In genomic region chr12:58917699-58918334, GRCh38 we compare ENCODE assay signal across 10 cellular contexts. TPM values are rescaled to one million over a fixed set of nuclear protein-coding genes. Genes with fewer than 3 reads are reported as not detected.
A peak's percentile ranks its signal among the peaks of the same experiment; 100 is the strongest.
DNase-seq lines count a peak whose midpoint lies in the region; ATAC-seq and TF ChIP-seq lines count a peak whose summit lies in the region.
"Had no signal": no experiment of that assay in that cellular context is flagged by ENCODE, and none has a peak within 500 bp of the region (broad histone marks: within the 10 kb centered on the region; RNA-seq: fewer than 3 reads in every experiment).

No MANE protein-coding gene starts in this region.

- peaks cover 42% of the 10 kb centered on the region for H3K4me1 Mint-ChIP-seq in endodermal cell

- POLR2A ChIA-PET in A673 (lab: Charles Lee; ENCODE audit: low non-redundant PET) = no interaction called here

- peaks cover 44% of the 10 kb centered on the region for H3K4me1 ChIP-seq in A673 (ENCODE audit: insufficient read depth, low read length, poor library complexity, severe bottlenecking)
- H3K4me1 ChIP-seq in KMS-11 (ENCODE audit: low read depth, poor library complexity, severe bottlenecking) = peaks cover 49% of the 10 kb centered on the region
- H3K4me1 ChIP-seq in endodermal cell (ENCODE audit: control insufficient read depth, insufficient read depth, low read length) = no peaks in the 10 kb centered on the region
- peaks cover 11 to 27% of the 10 kb centered on the region in 2 donors for H3K4me1 ChIP-seq in muscle layer of duodenum (ENCODE audit: control insufficient read depth in 1 of 2, insufficient read depth in 2 of 2, low read length in 2 of 2)

- H3K4me3 Mint-ChIP-seq in endodermal cell = peak overlapping the region; percentile 97
- H3K4me3 Mint-ChIP-seq: activated CD8-positive, alpha-beta memory T cell treated with anti-CD3 and anti-CD28 coated beads, Interleukin-2, amount 10 ng/mL, durations not matched to agents 7 days and 5 days had no signal

- peaks cover 53% of the 10 kb centered on the region for H3K36me3 Mint-ChIP-seq in endodermal cell (ENCODE audit: low read depth)
- H3K36me3 Mint-ChIP-seq: activated CD8-positive, alpha-beta memory T cell treated with anti-CD3 and anti-CD28 coated beads, Interleukin-2, amount 10 ng/mL, durations not matched to agents 7 days and 5 days had no signal

- H3K4me3 ChIP-seq in A673 (ENCODE audit: low read depth, low read length, poor library complexity, severe bottlenecking) (peak overlapping the region; percentile 67), KMS-11 (IDR thresholded peaks at IDR 0.05; ENCODE audit: insufficient read depth, low read depth, low read length) (peak overlapping the region; percentile 20), endodermal cell (ENCODE audit: low read length) (peak overlapping the region; percentile 95), muscle layer of duodenum (ENCODE audit: low read depth in 1 of 2, low read length in 2 of 2) (peak overlapping the region; percentile 90 to 95)

- TF ChIP-seq CTCF in A673 (conservative IDR thresholded peaks at IDR 0.05; ENCODE audit: low read depth, low read length) (no peak), KMS-11 (conservative IDR thresholded peaks at IDR 0.05; ENCODE audit: low read depth, low read length) (no peak), endodermal cell (conservative IDR thresholded peaks at IDR 0.05) (no peak)

- ATAC-seq in GM21717 (IDR thresholded peaks at IDR 0.05; ENCODE audit: unreplicated experiment) (no peak), HG03159 (IDR thresholded peaks at IDR 0.05; ENCODE audit: unreplicated experiment) (no peak)
- ATAC-seq: activated CD8-positive, alpha-beta memory T cell treated with anti-CD3 and anti-CD28 coated beads, Interleukin-2, amount 10 ng/mL, durations not matched to agents 7 days and 5 days had no signal

- peaks cover 74% of the 10 kb centered on the region for H3K79me2 ChIP-seq in KMS-11 (ENCODE audit: insufficient read depth, low read depth)

- H3K9me3 Mint-ChIP-seq in endodermal cell = no peaks in the 10 kb centered on the region

- peak overlapping the region; percentile 91 for H3K9ac ChIP-seq in KMS-11
- H3K9ac ChIP-seq in endodermal cell (ENCODE audit: extremely low read depth, low read length, poor library complexity, severe bottlenecking) = peak overlapping the region; percentile 99

- H2AFZ ChIP-seq in KMS-11 (ENCODE audit: low read depth) = no peak overlapping the region

- peak overlapping the region; percentile 80 for H3K27ac Mint-ChIP-seq in endodermal cell
- H3K27ac Mint-ChIP-seq: activated CD8-positive, alpha-beta memory T cell treated with anti-CD3 and anti-CD28 coated beads, Interleukin-2, amount 10 ng/mL, durations not matched to agents 7 days and 5 days had no signal

- H3K27me3 Mint-ChIP-seq in endodermal cell (ENCODE audit: insufficient read depth) = no peaks in the 10 kb centered on the region

- H3K27me3 ChIP-seq in A673 (replicated peaks; ENCODE audit: insufficient read depth, low read depth, low read length, poor library complexity) = no peaks in the 10 kb centered on the region
- H3K27me3 ChIP-seq in KMS-11 (ENCODE audit: insufficient read depth, low read depth) = no peaks in the 10 kb centered on the region
- no peaks in the 10 kb centered on the region for H3K27me3 ChIP-seq in endodermal cell (ENCODE audit: control insufficient read depth, insufficient read depth, low read length, poor library complexity, severe bottlenecking)
- H3K27me3 ChIP-seq in muscle layer of duodenum (ENCODE audit: low read depth, low read length) = no peaks in the 10 kb centered on the region

- peak overlapping the region; percentile 58 for H3K4me2 ChIP-seq in KMS-11

- peaks cover 1% of the 10 kb centered on the region for H3K36me3 ChIP-seq in A673 (ENCODE audit: insufficient read depth, low read length, poor library complexity, severe bottlenecking)
- H3K36me3 ChIP-seq in KMS-11 (ENCODE audit: insufficient read depth) = peaks cover 10% of the 10 kb centered on the region; the same call in 1 of the 2 replicates
- peaks cover 67% of the 10 kb centered on the region for H3K36me3 ChIP-seq in endodermal cell (ENCODE audit: control insufficient read depth, insufficient read depth, low read length)
- peaks cover 0 to 5% of the 10 kb centered on the region in 2 donors for H3K36me3 ChIP-seq in muscle layer of duodenum (ENCODE audit: control insufficient read depth in 1 of 2, insufficient read depth in 2 of 2, low read length in 2 of 2)

- CTCF ChIA-PET in A673 (lab: Charles Lee) = interaction anchor here (0.6 kb wide), 1 partner anchor 460 kb away, joined by 3 read pairs; no protein-coding TSS in a partner anchor

- WGBS in endodermal cell (ENCODE audit: insufficient coverage in 1 of 2, insufficient read length in 1 of 2), 2 experiments = 17 to 30% methylated on average over 4 of the region's 4 CpGs

- DNase-seq in A673 (ENCODE audit: low spot score) (peak; percentile 57), endodermal cell (no peak), NCI-H187 treated with DMSO at 0.1 percent for 48 hours (lab: John Stamatoyannopoulos, UW) (no peak), AG20443 (ENCODE audit: low spot score) (no peak)
- DNase-seq: activated CD8-positive, alpha-beta memory T cell treated with anti-CD3 and anti-CD28 coated beads, Interleukin-2, amount 10 ng/mL, durations not matched to agents 7 days and 5 days; NCI-H1092 had no signal

- no peaks in the 10 kb centered on the region for H3K9me3 ChIP-seq in A673 (ENCODE audit: low read depth, low read length, poor library complexity, severe bottlenecking)
- no peaks in the 10 kb centered on the region for H3K9me3 ChIP-seq in endodermal cell (ENCODE audit: control insufficient read depth, low read length)
- no peaks in the 10 kb centered on the region for H3K9me3 ChIP-seq in muscle layer of duodenum (ENCODE audit: control insufficient read depth in 1 of 2, low read length in 2 of 2)

- H4K20me1 ChIP-seq in KMS-11 (ENCODE audit: insufficient read depth) = no peaks in the 10 kb centered on the region; the same call in 1 of the 2 replicates

- intact Hi-C loops in A673 (cut with micrococcal nuclease; ENCODE audit: unreplicated experiment) = loop anchor here (5.0 kb wide), 1 partner anchor 376 kb away; no protein-coding TSS in a partner anchor

- H3K27ac ChIP-seq in A673 (ENCODE audit: low read depth, low read length, poor library complexity, severe bottlenecking) (peak overlapping the region; percentile 72), KMS-11 (peak overlapping the region; percentile 88), endodermal cell (ENCODE audit: low read depth, low read length) (no peak overlapping the region), muscle layer of duodenum (ENCODE audit: low read length) (peak overlapping the region; percentile 94)

- BruUV-seq in A673 (replicated peaks; lab: Mats Ljungman, UMichigan) = no TSS peak

RNA-seq across cellular contexts. Expression of gene LRIG3, which starts 2.5 kb away (rescaled TPM):
- total RNA-seq in A673 (2021) = 13.4 and 13.6 TPM in 2 replicates
- total RNA-seq in endodermal cell = 100 to 1,000 TPM; 196 to 367 TPM
- 79.3 TPM for polyA plus RNA-seq in endodermal cell (2013, experiment 1 of 2)
- polyA plus RNA-seq in endodermal cell (2013, experiment 2 of 2) = 93.8 TPM

Comparison
In these comparisons a context has a peak if more than half of its experiments do, and no peak if none do; other contexts are left out.
1. H3K4me3 ChIP-seq: peak in every context shown above with its lines; median percentile 95 in endodermal cell; 92 in muscle layer of duodenum; 67 in A673; 20 in KMS-11.
2. RNA of gene LRIG3, which starts 2.5 kb away (total RNA-seq): 196 to 367 TPM in endodermal cell; 13.4 to 13.6 TPM in A673; every median in the first group is over 10 times any median in the second.